9 cellular contexts compared by ENCODE assay signal in genomic region chr3:129996073-129996472, GRCh38. TPM values are rescaled to one million over a fixed set of nuclear protein-coding genes. Genes with fewer than 3 reads are reported as not detected.
"Had no signal": no experiment of that assay in that cellular context is flagged by ENCODE, and none has a peak within 500 bp of the region (broad histone marks: within the 10 kb centered on the region; RNA-seq: fewer than 3 reads in every experiment).

No MANE protein-coding gene starts in this region.

- ATAC-seq: GM23338, HepG2 had no signal

- H3K27ac Mint-ChIP-seq: GM23338, H9, HFFc6, IgD-negative memory B cell had no signal

- H3K27ac ChIP-seq: HL-60 had no signal

- H2AFZ ChIP-seq: GM23338 had no signal

- DNase-seq: H9, HCEC 1CT, HFFc6 had no signal

- H3K36me3 Mint-ChIP-seq: IgD-negative memory B cell had no signal

- H3K4me3 Mint-ChIP-seq: GM23338, H9, HFFc6, IgD-negative memory B cell had no signal

- H3K4me2 ChIP-seq: GM23338 had no signal

- H3K9me3 Mint-ChIP-seq: GM23338, H9, HFFc6, IgD-negative memory B cell had no signal

- H3K4me3 ChIP-seq: GM23338 had no signal

RNA-seq across cellular contexts. Expression of gene TRH, which starts 21.6 kb away (rescaled TPM):
- total RNA-seq: H1, H9, HepG2, HFFc6, HT1080 had no signal
- polyA plus RNA-seq: GM23338, H1, HepG2, IgD-negative memory B cell had no signal
